In the genomic region with DNA sequence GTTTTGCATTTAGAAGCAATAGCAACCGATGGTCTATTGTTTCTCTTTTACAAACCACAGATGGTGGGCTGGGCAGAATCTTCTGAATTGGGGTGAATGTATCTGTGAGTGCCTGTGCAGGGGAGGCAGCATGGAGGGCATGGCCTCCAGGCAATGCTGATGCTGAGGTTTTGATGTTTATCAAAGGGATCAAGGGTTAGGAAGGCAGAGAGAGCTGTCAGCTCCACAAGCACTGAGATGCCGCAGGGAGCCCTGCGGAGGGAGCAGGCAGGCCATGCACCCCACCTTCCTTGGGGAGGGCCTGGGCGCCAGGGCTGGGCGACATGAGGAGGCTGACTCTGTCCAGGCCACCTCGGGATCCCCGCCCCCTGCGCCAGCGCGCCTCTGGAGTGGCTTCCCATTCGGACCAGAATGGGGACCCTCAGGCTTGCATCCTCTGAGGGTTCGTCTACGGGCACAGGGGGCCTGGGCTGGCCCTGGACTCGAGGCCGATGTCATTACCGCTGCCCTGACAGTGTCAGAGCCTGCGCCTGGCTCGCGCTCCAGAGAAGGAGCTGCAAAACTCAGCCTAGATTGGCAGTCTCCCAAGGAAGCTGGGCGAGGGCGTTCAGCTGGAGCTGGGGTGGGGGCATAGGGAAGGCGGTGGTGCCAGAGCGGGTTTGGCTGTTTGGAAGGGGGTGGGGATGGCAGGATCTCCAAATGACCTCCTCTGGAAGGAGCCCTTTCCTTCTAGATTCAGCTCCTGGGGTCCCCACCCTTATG, we compare ENCODE assay signal across 19 cellular contexts. TPM values are rescaled to one million over a fixed set of nuclear protein-coding genes. Genes with fewer than 3 reads are reported as not detected.
DNase-seq lines count a peak whose midpoint lies in the region; TF ChIP-seq lines count a peak whose summit lies in the region.
"Had no signal": no experiment of that assay in that cellular context is flagged by ENCODE, and none has a peak within 500 bp of the region (broad histone marks: within the 10 kb centered on the region; RNA-seq: fewer than 3 reads in every experiment).

No MANE protein-coding gene starts in this region.

- H2AFZ ChIP-seq in Loucy (ENCODE audit: low read length): no peak overlapping the region
- no peak overlapping the region for H2AFZ ChIP-seq in SK-N-SH (ENCODE audit: low read depth)

- H3K79me2 ChIP-seq in Loucy (ENCODE audit: insufficient read depth, low read length) (no peaks in the 10 kb centered on the region), SK-N-SH (ENCODE audit: insufficient read depth) (no peaks in the 10 kb centered on the region)

- TF ChIP-seq CTCF in Loucy (conservative IDR thresholded peaks at IDR 0.05; ENCODE audit: low read length): no peak
- no peak for TF ChIP-seq CTCF in SK-N-SH (IDR thresholded peaks at IDR 0.05)
- TF ChIP-seq CTCF in thyroid gland (IDR thresholded peaks at IDR 0.05): no peak

- H3K27me3 ChIP-seq in Loucy (ENCODE audit: insufficient read depth, low read length, poor library complexity, severe bottlenecking): no peaks in the 10 kb centered on the region
- no peaks in the 10 kb centered on the region for H3K27me3 ChIP-seq in SK-N-SH (ENCODE audit: insufficient read depth)
- H3K27me3 ChIP-seq in thyroid gland: no peaks in the 10 kb centered on the region

- WGBS in SK-N-SH (ENCODE audit: low lambda C conversion rate): 15% methylated on average over 18 of the region's 23 CpGs
- WGBS in thyroid gland, 2 donors: 56 to 57% methylated on average over 19 to 22 of the region's 23 CpGs

- peaks cover 4% of the 10 kb centered on the region for H3K4me1 ChIP-seq in Loucy (ENCODE audit: insufficient read depth, low read length, poor library complexity, severe bottlenecking)
- peaks cover 0 to 28% of the 10 kb centered on the region in 2 experiments; a peak in 1 of 4 replicates for H3K4me1 ChIP-seq in SK-N-SH (ENCODE audit: control insufficient read depth in 1 of 2, insufficient read depth in 2 of 2, low read depth in 1 of 2, low read length in 1 of 2)
- H3K4me1 ChIP-seq in thyroid gland: no peaks in the 10 kb centered on the region

- no peak for TF ChIP-seq POLR2A in thyroid gland (IDR thresholded peaks at IDR 0.05)

- no peaks in the 10 kb centered on the region for H4K20me1 ChIP-seq in Loucy (ENCODE audit: insufficient read depth, low read length, poor library complexity, severe bottlenecking)
- H4K20me1 ChIP-seq in SK-N-SH (ENCODE audit: insufficient read depth): no peaks in the 10 kb centered on the region

- CTCF ChIA-PET in SK-N-SH (lab: Yijun Ruan, JAX): interaction anchor here (0.9 to 3.5 kb wide), 19 partner anchors 8 to 533 kb away, joined by 3 to 49 read pairs (median 6); partner anchors contain the start of gene TH

- POLR2A ChIA-PET in SK-N-SH (lab: Yijun Ruan, JAX): interaction anchor here (0.8 to 1.4 kb wide), 7 partner anchors 9 to 593 kb away, joined by 3 to 4 read pairs (median 3); no protein-coding TSS in a partner anchor

- H3K9me3 ChIP-seq in Loucy (ENCODE audit: insufficient read depth, low read depth, low read length) (no peaks in the 10 kb centered on the region), SK-N-SH (no peaks in the 10 kb centered on the region), thyroid gland (no peaks in the 10 kb centered on the region)

- H3F3A ChIP-seq in Loucy (ENCODE audit: low read depth): no peaks in the 10 kb centered on the region
- no peaks in the 10 kb centered on the region for H3F3A ChIP-seq in SK-N-SH (replicated peaks; ENCODE audit: insufficient read depth)

- TF ChIP-seq EP300 in SK-N-SH (IDR thresholded peaks at IDR 0.05; ENCODE audit: borderline replicate concordance in 1 of 2, low read depth in 1 of 2, low read length in 1 of 2): no peak

- peak overlapping the region; percentile 8 for H3K4me2 ChIP-seq in Loucy (ENCODE audit: low read depth, low read length, poor library complexity, severe bottlenecking)
- no peak overlapping the region for H3K4me2 ChIP-seq in SK-N-SH

- intact Hi-C loops in thyroid gland (cut with DNase I): no loop called here

- H3K36me3 ChIP-seq in Loucy (ENCODE audit: insufficient read depth, low read length) (no peaks in the 10 kb centered on the region), SK-N-SH (replicated peaks in 1 of 2; ENCODE audit: control insufficient read depth in 1 of 2, insufficient read depth in 2 of 2, low read length in 1 of 2) (no peaks in the 10 kb centered on the region), thyroid gland (no peaks in the 10 kb centered on the region)

- H3K4me3 ChIP-seq in Loucy (ENCODE audit: low read length, poor library complexity, severe bottlenecking): no peak overlapping the region
- no peak overlapping the region for H3K4me3 ChIP-seq in SK-N-SH (ENCODE audit: low read depth in 2 of 2, low read length in 1 of 2)
- no peak overlapping the region for H3K4me3 ChIP-seq in thyroid gland (replicated peaks in 1 of 3)
- H3K4me3 ChIP-seq: SK-N-MC had no signal

- H3K27ac ChIP-seq in SK-N-SH (ENCODE audit: low read depth in 2 of 2, low read length in 1 of 2) (peak overlapping the region in 1 of 2 experiments; percentile 55; a peak in 2 of 4 replicates), thyroid gland (no peak overlapping the region)
- H3K27ac ChIP-seq: 22Rv1, SK-N-MC had no signal

- TF ChIP-seq RAD21 in SK-N-SH (IDR thresholded peaks at IDR 0.05; ENCODE audit: low read length): no peak

- H3K9ac ChIP-seq in Loucy (ENCODE audit: low read depth, low read length, poor library complexity, severe bottlenecking) (no peak overlapping the region), SK-N-SH (no peak overlapping the region)

- peak; percentile 3 for DNase-seq in DMS79 treated with DMSO at 0.1 percent for 48 hours (lab: John Stamatoyannopoulos, UW)
- DNase-seq in DMS79 (lab: John Stamatoyannopoulos, UW): no peak
- DNase-seq in SK-N-SH: peak; percentile 84
- DNase-seq in thyroid gland: peak; percentile 16 to 30
- no peak for DNase-seq in NCI-H2171 (lab: John Stamatoyannopoulos, UW)
- DNase-seq in NCI-H510A (lab: John Stamatoyannopoulos, UW): no peak
- DNase-seq in NCI-H82 treated with DMSO at 0.1 percent for 48 hours (lab: John Stamatoyannopoulos, UW; ENCODE audit: unreplicated experiment): no peak
- DNase-seq: AML-193; CD4-positive, alpha-beta T cell; GOT3; MV-4-11; NCI-H2081 treated with DMSO at 0.1 percent for 48 hours; NCI-H2227 treated with DMSO at 0.1 percent for 48 hours; NCI-H524 treated with DMSO at 0.1 percent for 48 hours; SHP77; T-cell had no signal

- H3K9me2 ChIP-seq in Loucy (replicated peaks; ENCODE audit: low read depth, low read length) (no peaks in the 10 kb centered on the region), SK-N-SH (no peaks in the 10 kb centered on the region)

TF ChIP-seq in SK-N-SH, 30 proteins besides CTCF, POLR2A, EP300 and RAD21:
- TF ChIP-seq ZBTB33 (IDR thresholded peaks at IDR 0.05; ENCODE audit: borderline replicate concordance, low read depth) (no peak), FOXJ3 (CRISPR knock-in tag; IDR thresholded peaks at IDR 0.05) (peak; percentile 50), GATA2 (CRISPR knock-in tag; IDR thresholded peaks at IDR 0.05) (peak; percentile 80), MXI1 (IDR thresholded peaks at IDR 0.05; ENCODE audit: low read depth, low read length) (0 out of 2 replicates have a peak, but pooled peaks have one; percentile 27)

RNA-seq across cellular contexts. Expression of gene TH, which starts 13.9 kb away (rescaled TPM):
- polyA plus RNA-seq in SK-N-SH (2012; rRNA removed): not detected in 2 replicates
- not detected in 2 replicates for polyA plus RNA-seq in SK-N-SH (2012; cell fraction: cytosol; rRNA removed)
- not detected in 2 replicates for polyA plus RNA-seq in SK-N-SH (2012; cell fraction: nucleus; rRNA removed)
- not detected for total RNA-seq in thyroid gland
- total RNA-seq: CD4-positive, alpha-beta T cell; T-cell had no signal

RNA-seq across cellular contexts. Expression of gene INS, which starts 24.5 kb away (rescaled TPM):
- not detected in 2 replicates for polyA plus RNA-seq in SK-N-SH (2012; rRNA removed)
- not detected in 2 replicates for polyA plus RNA-seq in SK-N-SH (2012; cell fraction: cytosol; rRNA removed)
- polyA plus RNA-seq in SK-N-SH (2012; cell fraction: nucleus; rRNA removed): not detected in 2 replicates
- total RNA-seq in thyroid gland: not detected
- total RNA-seq: CD4-positive, alpha-beta T cell had no signal

RNA-seq across cellular contexts. Expression of gene IGF2, which starts 46.3 kb away (rescaled TPM):
- polyA plus RNA-seq in SK-N-SH (2012; rRNA removed): 0.05 TPM in 1 of 2 replicates, not detected in the other
- polyA plus RNA-seq in SK-N-SH (2012; cell fraction: cytosol; rRNA removed): 0.03 and 0.04 TPM in 2 replicates
- not detected in 2 replicates for polyA plus RNA-seq in SK-N-SH (2012; cell fraction: nucleus; rRNA removed)
- 10 to 100 TPM in 3 of 4 donors, 1 to 10 TPM in 1; 9.9 to 26.6 (median 18.1) TPM for total RNA-seq in thyroid gland
- total RNA-seq: CD4-positive, alpha-beta T cell had no signal

Comparison
In these comparisons a context has a peak if more than half of its experiments do, and no peak if none do; other contexts are left out.
1. DNase-seq: peak in DMS79 treated with DMSO at 0.1 percent for 48 hours (single experiment), SK-N-SH (single experiment) and thyroid gland (2 of 2); none in DMS79 (single experiment), NCI-H2171 (single experiment), NCI-H510A (single experiment) and NCI-H82 treated with DMSO at 0.1 percent for 48 hours (single experiment).